9 cellular contexts compared by ENCODE assay signal in the genomic region with DNA sequence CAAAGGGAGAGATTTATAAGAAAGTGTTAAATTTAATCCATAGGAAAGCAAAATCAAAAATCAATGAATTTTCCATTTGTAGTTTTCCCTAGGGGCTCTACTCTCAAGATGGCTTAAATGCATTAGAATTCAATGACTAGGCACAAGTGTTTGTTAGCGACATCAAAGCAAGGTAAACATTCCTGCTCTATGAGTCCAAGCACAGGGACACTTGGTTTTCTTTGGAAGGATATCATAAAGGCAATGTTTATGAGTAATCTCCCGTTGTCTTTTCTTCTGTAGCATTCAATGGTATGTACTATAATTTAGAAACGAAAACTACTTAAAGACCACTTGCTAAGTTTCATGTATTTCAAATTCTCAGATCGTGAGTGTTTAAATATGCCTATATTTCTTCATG. TPM values are rescaled to one million over a fixed set of nuclear protein-coding genes. Genes with fewer than 3 reads are reported as not detected.
DNase-seq lines count a peak whose midpoint lies in the region; TF ChIP-seq lines count a peak whose summit lies in the region.
"Not testable (repeated sequence)": the region's sequence is repeated elsewhere in the genome, so short reads cannot be mapped to it uniquely, and the experiment has no call there.
"Had no signal": no experiment of that assay in that cellular context is flagged by ENCODE, and none has a peak within 500 bp of the region (broad histone marks: within the 10 kb centered on the region; RNA-seq: fewer than 3 reads in every experiment).

No MANE protein-coding gene starts in this region.

- H3K9me3 Mint-ChIP-seq in HFFc6 (peaks cover 24% of the 10 kb centered on the region), MCF 10A (ENCODE audit: unreplicated experiment) (peaks cover 15% of the 10 kb centered on the region)

- not testable (repeated sequence) for H3K36me3 ChIP-seq in ACC112 (ENCODE audit: insufficient read depth, low read length); MG63; adipocyte (ENCODE audit: control insufficient read depth, insufficient read depth, low read length, severe bottlenecking)

- CTCF ChIA-PET in MCF 10A (lab: Yijun Ruan, JAX) = not testable (repeated sequence)

- not testable (repeated sequence) for H3K9ac ChIP-seq in adipocyte (ENCODE audit: low read length)

- H3K27ac ChIP-seq in ACC112 (ENCODE audit: low read depth, low read length) = peak overlapping the region; percentile 71

- not testable (repeated sequence) for H3K27me3 ChIP-seq in ACC112 (ENCODE audit: insufficient read depth, low read length); MG63; adipocyte (replicated peaks; ENCODE audit: control insufficient read depth, insufficient read depth, low read length)

- not testable (repeated sequence) for BruUV-seq in MCF 10A (replicated peaks; lab: Mats Ljungman, UMichigan)

- H3K4me1 ChIP-seq in ACC112 (ENCODE audit: control insufficient read depth, insufficient read depth, low read length, unreplicated experiment) = peaks cover 18% of the 10 kb centered on the region
- not testable (repeated sequence) for H3K4me1 ChIP-seq in adipocyte (ENCODE audit: control insufficient read depth, insufficient read depth, low read length)

- peak; percentile 46 for DNase-seq in EL
- DNase-seq in HFFc6 = not testable (repeated sequence)
- DNase-seq in MG63 = peak; percentile 2
- peak; percentile 61 for DNase-seq in adipocyte (ENCODE audit: low read depth)
- peak; percentile 19 for DNase-seq in astrocyte of the hippocampus (ENCODE audit: low read depth, low spot score)
- peak; percentile 0 for DNase-seq in MCF 10A (ENCODE audit: unreplicated experiment)
- peak; percentile 12 for DNase-seq in iris pigment epithelial cell (ENCODE audit: low read depth)

- not testable (repeated sequence) for H3K27me3 Mint-ChIP-seq in HFFc6 (ENCODE audit: insufficient read depth); MCF 10A (ENCODE audit: insufficient read depth, unreplicated experiment)

- not testable (repeated sequence) for TF ChIP-seq CTCF in HFFc6 (IDR thresholded peaks at IDR 0.05); MCF 10A (IDR thresholded peaks at IDR 0.05; ENCODE audit: unreplicated experiment)

- intact Hi-C loops in MCF 10A (cut with micrococcal nuclease) = not testable (repeated sequence)

- peak overlapping the region; percentile 32; the same call in 1 of the 2 replicates for H3K27ac Mint-ChIP-seq in HFFc6
- not testable (repeated sequence) for H3K27ac Mint-ChIP-seq in MCF 10A (ENCODE audit: low read depth, unreplicated experiment)

- H3K4me1 Mint-ChIP-seq in HFFc6 (ENCODE audit: low read depth) = peaks cover 24% of the 10 kb centered on the region; the same call in 1 of the 2 replicates
- H3K4me1 Mint-ChIP-seq in MCF 10A (ENCODE audit: insufficient read depth, unreplicated experiment) = not testable (repeated sequence)

- H3K79me2 ChIP-seq in ACC112 (ENCODE audit: control insufficient read depth, insufficient read depth, low read length, unreplicated experiment) = not testable (repeated sequence)

- H3K36me3 Mint-ChIP-seq in HFFc6 (ENCODE audit: low read depth); MCF 10A (ENCODE audit: insufficient read depth, unreplicated experiment): not testable (repeated sequence)

- POLR2A ChIA-PET in MCF 10A (lab: Yijun Ruan, JAX) = not testable (repeated sequence)

- H2AFZ ChIP-seq in ACC112 (ENCODE audit: low read length, unreplicated experiment) = not testable (repeated sequence)

- H3K9me3 ChIP-seq in MG63; adipocyte (ENCODE audit: control insufficient read depth, low read length): not testable (repeated sequence)

- H3K4me3 ChIP-seq in ACC112 (ENCODE audit: low read depth, low read length) = peak overlapping the region; percentile 19
- H3K4me3 ChIP-seq in MG63; adipocyte (ENCODE audit: low read length): not testable (repeated sequence)

- H3K4me3 Mint-ChIP-seq in HFFc6; MCF 10A (ENCODE audit: unreplicated experiment): not testable (repeated sequence)

RNA-seq across cellular contexts. Expression of gene ZNF717, which starts 54.8 kb away (rescaled TPM):
- total RNA-seq in HFFc6 (2021; fragmentation: NEBNext Ultra II Directional; extraction: Animal tissue kit (Norgen Biotek cat#: 25700)) = 1 to 10 TPM; 3.8 to 8.5 (median 8.3) TPM
- 3.6 TPM in 1 of 2 replicates, not detected in the other for total RNA-seq in MG63 (2014; rRNA removed; shearing (Covaris generic); ENCODE audit: low replicate concordance)
- total RNA-seq in MCF 10A (2022) = not detected in 2 replicates
- total RNA-seq: H7 had no signal
